ENCODE assay signal across 8 cellular contexts in the genomic region with DNA sequence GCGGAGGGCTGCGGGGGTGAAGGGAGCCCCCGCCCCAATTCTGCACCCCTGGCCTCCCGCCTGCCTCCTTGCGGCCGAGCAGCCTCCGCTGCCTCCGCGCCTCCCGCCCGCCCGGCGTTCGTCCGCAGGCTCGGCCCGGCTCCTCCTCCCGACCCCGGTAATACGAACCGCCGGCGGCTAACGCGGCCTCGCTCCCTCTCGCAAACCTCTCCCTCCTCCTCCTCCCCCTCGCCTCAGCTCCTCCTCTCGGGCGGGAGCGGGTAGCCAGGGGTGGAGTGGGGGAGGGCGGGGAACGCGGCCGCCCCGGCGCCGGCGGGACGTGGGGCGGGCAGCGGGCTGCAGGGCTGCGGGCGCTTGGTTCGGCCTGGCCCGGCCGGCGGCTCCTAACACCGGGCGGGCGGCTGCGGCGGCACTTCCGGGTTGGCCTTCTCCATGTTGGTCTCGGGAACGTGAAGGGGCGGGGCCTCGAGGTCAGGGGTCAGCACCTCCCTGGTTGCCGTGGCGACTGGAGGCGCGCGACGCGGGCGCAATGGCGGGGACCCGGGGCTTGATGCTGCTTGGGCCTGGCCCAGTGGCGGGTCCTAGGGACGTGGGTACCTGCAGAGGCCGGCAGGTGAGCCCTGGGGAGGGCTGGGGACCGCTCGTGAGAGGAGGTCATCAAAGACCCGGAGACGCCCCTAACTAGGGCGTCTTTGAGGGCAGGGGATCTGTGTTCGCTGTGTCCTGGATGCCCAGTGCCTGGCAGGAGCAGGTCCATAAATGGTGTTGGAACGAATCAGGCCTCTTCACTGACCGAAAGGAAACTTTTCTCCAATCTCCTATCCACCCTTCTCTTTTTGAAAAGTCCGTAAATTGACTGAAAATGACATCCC. TPM values are rescaled to one million over a fixed set of nuclear protein-coding genes. Genes with fewer than 3 reads are reported as not detected.
DNase-seq lines count a peak whose midpoint lies in the region.

RAB11FIP2 (minus strand) TSS at position 451 of the 872 bp plus-strand sequence. CDS start 778 bp downstream, outside the sequence.

- no peaks in the 10 kb centered on the region for H3K36me3 Mint-ChIP-seq in activated naive CD4-positive, alpha-beta T cell treated with anti-CD3 and anti-CD28 coated beads for 36 hours (ENCODE audit: low read depth)

- no peaks in the 10 kb centered on the region for H3K9me3 ChIP-seq in HAP-1

- no peaks in the 10 kb centered on the region for H3K27me3 Mint-ChIP-seq in activated naive CD4-positive, alpha-beta T cell treated with anti-CD3 and anti-CD28 coated beads for 36 hours (ENCODE audit: low read depth)

- H3K27ac Mint-ChIP-seq in activated naive CD4-positive, alpha-beta T cell treated with anti-CD3 and anti-CD28 coated beads for 36 hours = peak within 1 kb of the TSS; percentile 72

- H3K36me3 ChIP-seq in HAP-1 (replicated peaks) = no peaks in the 10 kb centered on the region

- DNase-seq in GM04503 (ENCODE audit: low read depth) (peak; percentile 71), HAP-1 (ENCODE audit: low spot score in 2 of 2) (peak; percentile 79 to 98), M059J (ENCODE audit: low read depth) (peak; percentile 87), SK-MEL-5 (ENCODE audit: low read depth, low spot score) (peak; percentile 87), germinal center (ENCODE audit: low spot score) (peak; percentile 96), nucleus accumbens (lab: John Stamatoyannopoulos, UW) (peak; percentile 50 to 98 (median 94)), superior temporal gyrus (ENCODE audit: extremely low spot score) (peak; percentile 94)
- DNase-seq in activated naive CD4-positive, alpha-beta T cell treated with anti-CD3 and anti-CD28 coated beads for 36 hours = peak; percentile 97

- peak within 1 kb of the TSS; percentile 61 for H3K4me3 ChIP-seq in HAP-1

- peaks cover 37% of the 10 kb centered on the region for H3K4me1 Mint-ChIP-seq in activated naive CD4-positive, alpha-beta T cell treated with anti-CD3 and anti-CD28 coated beads for 36 hours (ENCODE audit: low read depth)

- intact Hi-C loops in activated naive CD4-positive, alpha-beta T cell treated with anti-CD3 and anti-CD28 coated beads for 36 hours (cut with micrococcal nuclease) = loop anchor here (1.0 to 10.0 kb wide), 7 partner anchors 11 to 709 kb away; partner anchors contain the start of gene PDZD8

- peak within 1 kb of the TSS; percentile 86 for H3K4me3 Mint-ChIP-seq in activated naive CD4-positive, alpha-beta T cell treated with anti-CD3 and anti-CD28 coated beads for 36 hours

- peaks cover 17% of the 10 kb centered on the region for H3K4me1 ChIP-seq in HAP-1

- H3K9me3 Mint-ChIP-seq in activated naive CD4-positive, alpha-beta T cell treated with anti-CD3 and anti-CD28 coated beads for 36 hours = no peaks in the 10 kb centered on the region

- CTCF ChIA-PET in activated naive CD4-positive, alpha-beta T cell treated with anti-CD3 and anti-CD28 coated beads for 36 hours (lab: Charles Lee) = no interaction called here

- in situ Hi-C loops in HAP-1 (cut with MboI; ENCODE audit: low sequenced_read_pairs) = no loop called here
- in situ Hi-C loops in SK-MEL-5 (cut with HindIII; ENCODE audit: low pct_unique_long_range_greater_than_20kb, low sequenced_read_pairs) = no loop called here

- no peaks in the 10 kb centered on the region for H3K27me3 ChIP-seq in HAP-1 (ENCODE audit: low read depth)

RNA-seq across cellular contexts. Expression of gene RAB11FIP2, which starts in this region (rescaled TPM):
- 7.4 and 9.7 TPM in 2 replicates for total RNA-seq in M059J (2014; rRNA removed; shearing (Covaris generic))
- 18.0 and 20.9 TPM in 2 replicates for total RNA-seq in SK-MEL-5 (2014; rRNA removed; shearing (Covaris generic))
- 8.2 and 12.5 TPM in 2 replicates for polyA plus RNA-seq in SK-MEL-5 (2015; cell fraction: cytosol; rRNA removed)
- polyA plus RNA-seq in SK-MEL-5 (2015; cell fraction: nucleus; rRNA removed) = 25.6 and 26.1 TPM in 2 replicates
- 10 to 100 TPM in 1 of 2 experiments, 1 to 10 TPM in 1; 9.9 to 11.6 TPM for total RNA-seq in activated naive CD4-positive, alpha-beta T cell treated with anti-CD3 and anti-CD28 coated beads for 36 hours

Comparison
In these comparisons a context has a peak if more than half of its experiments do, and no peak if none do; other contexts are left out.
1. Peak in every context shown above with its lines: DNase-seq and H3K4me3 ChIP-seq.